22 cellular contexts compared by ENCODE assay signal in the genomic region with DNA sequence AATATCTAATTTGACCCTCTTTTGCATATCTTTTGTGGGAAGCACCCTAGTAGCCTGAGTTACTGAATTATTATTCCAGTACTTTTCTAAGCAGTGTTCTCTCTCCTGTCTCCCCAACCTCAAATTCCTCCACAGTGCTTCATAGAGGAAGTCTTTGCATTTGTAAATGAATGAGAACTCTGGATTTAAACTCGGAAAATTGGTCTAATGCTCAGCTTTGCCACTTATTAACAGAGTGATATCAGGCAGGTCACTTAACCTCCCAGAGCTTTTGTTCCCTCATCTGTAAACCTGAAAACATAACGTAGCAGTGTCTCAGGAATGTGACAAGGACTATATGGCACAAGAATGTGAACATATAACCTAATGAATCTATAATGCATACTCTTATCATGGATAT. TPM values are rescaled to one million over a fixed set of nuclear protein-coding genes. Genes with fewer than 3 reads are reported as not detected.
"Had no signal": no experiment of that assay in that cellular context is flagged by ENCODE, and none has a peak within 500 bp of the region (broad histone marks: within the 10 kb centered on the region; RNA-seq: fewer than 3 reads in every experiment).

No MANE protein-coding gene starts in this region.

- H3K4me3 Mint-ChIP-seq: naive thymus-derived CD4-positive, alpha-beta T cell had no signal

- H3K27me3 ChIP-seq: gastrocnemius medialis, neutrophil, right atrium auricular region, sigmoid colon, upper lobe of right lung, vagina had no signal

- H3K36me3 ChIP-seq: esophagus muscularis mucosa, gastrocnemius medialis, neutrophil, right atrium auricular region, sigmoid colon, tibial artery, upper lobe of right lung, vagina had no signal

- H3K27ac Mint-ChIP-seq: naive thymus-derived CD4-positive, alpha-beta T cell had no signal

- H3K9me3 ChIP-seq: esophagus muscularis mucosa, gastrocnemius medialis, neutrophil, right atrium auricular region, sigmoid colon, tibial artery, upper lobe of right lung, vagina had no signal

- H3K4me1 Mint-ChIP-seq: naive thymus-derived CD4-positive, alpha-beta T cell had no signal

- H3K4me1 ChIP-seq: esophagus muscularis mucosa, gastrocnemius medialis, right atrium auricular region, sigmoid colon, tibial artery, upper lobe of right lung, vagina had no signal

- DNase-seq: cortex of kidney; dorsolateral prefrontal cortex; effector CD8-positive, alpha-beta T cell; gastrocnemius medialis; islet precursor cell; left colon; mesendoderm; naive thymus-derived CD4-positive, alpha-beta T cell; sigmoid colon; stimulated activated CD4-positive, alpha-beta T cell treated with anti-CD3 and anti-CD28 coated beads, Interleukin-2, amount 100 ng/mL, for 24 hours; stimulated activated CD4-positive, alpha-beta T cell treated with anti-CD3 and anti-CD28 coated beads, Interleukin-4, amount 100 ng/mL, for 4 hours; stimulated activated naive CD4-positive, alpha-beta T cell treated with Interleukin-2 at 50 U/mL for 16 hours; tibial artery; upper lobe of right lung had no signal

- ATAC-seq: gastrocnemius medialis; left colon; naive thymus-derived CD4-positive, alpha-beta T cell; upper lobe of right lung had no signal

- H3K4me3 ChIP-seq: dorsolateral prefrontal cortex, esophagus muscularis mucosa, gastrocnemius medialis, right atrium auricular region, sigmoid colon, skin epidermis, tibial artery, upper lobe of right lung, vagina had no signal

- H3K27ac ChIP-seq: dorsolateral prefrontal cortex, esophagus muscularis mucosa, gastrocnemius medialis, neutrophil, right atrium auricular region, sigmoid colon, skin epidermis, tibial artery, upper lobe of right lung, vagina had no signal

RNA-seq across cellular contexts. Expression of gene FREM2, which starts 26.2 kb away (rescaled TPM):
- total RNA-seq: fibroblast of villous mesenchyme, mononuclear cell, osteoblast had no signal
- polyA plus RNA-seq: naive thymus-derived CD4-positive, alpha-beta T cell had no signal
